8 cellular contexts compared by ENCODE assay signal in genomic region chr10:89301231-89301630, GRCh38. TPM values are rescaled to one million over a fixed set of nuclear protein-coding genes. Genes with fewer than 3 reads are reported as not detected.
DNase-seq lines count a peak whose midpoint lies in the region; FAIRE-seq and TF ChIP-seq lines count a peak whose summit lies in the region.

No MANE protein-coding gene starts in this region.

- no peak overlapping the region for H3K27ac Mint-ChIP-seq in activated CD4-positive, alpha-beta T cell treated with anti-CD3 and anti-CD28 coated beads, Interleukin-2, amount 10 ng/mL, durations not matched to agents 24 days and 14 days
- H3K27ac Mint-ChIP-seq in astrocyte (ENCODE audit: unreplicated experiment) = peak overlapping the region; percentile 88

- H2AFZ ChIP-seq in astrocyte (ENCODE audit: low read depth, low read length) = peak overlapping the region; percentile 78

- no peak for TF ChIP-seq CTCF in astrocyte (IDR thresholded peaks at IDR 0.05; ENCODE audit: insufficient read depth, low read depth, low read length)
- TF ChIP-seq CTCF in kidney (IDR thresholded peaks at IDR 0.05; ENCODE audit: borderline replicate concordance, extremely low read depth, insufficient read depth) = no peak

- peak overlapping the region; percentile 85 for H3K4me3 Mint-ChIP-seq in activated CD4-positive, alpha-beta T cell treated with anti-CD3 and anti-CD28 coated beads, Interleukin-2, amount 10 ng/mL, durations not matched to agents 24 days and 14 days
- peak overlapping the region; percentile 82 for H3K4me3 Mint-ChIP-seq in astrocyte (ENCODE audit: unreplicated experiment)

- H3K27me3 ChIP-seq in astrocyte (ENCODE audit: insufficient read depth, low read length) = no peaks in the 10 kb centered on the region

- peak overlapping the region; percentile 64 for H3K27ac ChIP-seq in astrocyte (ENCODE audit: low read depth, low read length)
- peak overlapping the region; percentile 89 to 94 for H3K27ac ChIP-seq in kidney (ENCODE audit: low read depth in 2 of 2, low read length in 2 of 2)

- FAIRE-seq in astrocyte (lab: Jason Lieb, UNC) (peak; percentile 59), kidney (lab: Jason Lieb, UNC) (no peak)

- peak overlapping the region; percentile 57 for H3K4me3 ChIP-seq in astrocyte (ENCODE audit: insufficient read depth, low read depth, low read length)
- peak overlapping the region; percentile 68 to 89 for H3K4me3 ChIP-seq in kidney (ENCODE audit: low read length in 2 of 2)

- no peaks in the 10 kb centered on the region for H3K9me3 ChIP-seq in astrocyte (ENCODE audit: insufficient read depth, low read depth, low read length)
- no peaks in the 10 kb centered on the region for H3K9me3 ChIP-seq in kidney (ENCODE audit: control insufficient read depth in 1 of 2, low read length in 2 of 2)

- no peaks in the 10 kb centered on the region for H3K36me3 ChIP-seq in astrocyte (ENCODE audit: insufficient read depth, low read length)
- H3K36me3 ChIP-seq in kidney (ENCODE audit: control insufficient read depth in 1 of 2, insufficient read depth in 2 of 2, low read length in 2 of 2) = peaks cover 1 to 4% of the 10 kb centered on the region in 2 donors

- H3K27me3 Mint-ChIP-seq in activated CD4-positive, alpha-beta T cell treated with anti-CD3 and anti-CD28 coated beads, Interleukin-2, amount 10 ng/mL, durations not matched to agents 24 days and 14 days = peaks cover 14% of the 10 kb centered on the region
- no peaks in the 10 kb centered on the region for H3K27me3 Mint-ChIP-seq in astrocyte (ENCODE audit: low read depth, unreplicated experiment)

- H3K36me3 Mint-ChIP-seq in activated CD4-positive, alpha-beta T cell treated with anti-CD3 and anti-CD28 coated beads, Interleukin-2, amount 10 ng/mL, durations not matched to agents 24 days and 14 days (ENCODE audit: low read depth) = peaks cover 11% of the 10 kb centered on the region
- H3K36me3 Mint-ChIP-seq in astrocyte (ENCODE audit: low read depth, unreplicated experiment) = peaks cover 7% of the 10 kb centered on the region

- peak overlapping the region; percentile 77 for H3K9ac ChIP-seq in astrocyte (ENCODE audit: low read length)
- peak overlapping the region; percentile 17 to 97 for H3K9ac ChIP-seq in kidney (ENCODE audit: low read length in 2 of 2)

- peaks cover 37% of the 10 kb centered on the region for H3K4me1 Mint-ChIP-seq in activated CD4-positive, alpha-beta T cell treated with anti-CD3 and anti-CD28 coated beads, Interleukin-2, amount 10 ng/mL, durations not matched to agents 24 days and 14 days
- peaks cover 27% of the 10 kb centered on the region for H3K4me1 Mint-ChIP-seq in astrocyte (ENCODE audit: low read depth, unreplicated experiment)

- H3K4me1 ChIP-seq in astrocyte (ENCODE audit: insufficient read depth, low read length) (peaks cover 8% of the 10 kb centered on the region), kidney (ENCODE audit: control insufficient read depth in 1 of 2, insufficient read depth in 1 of 2, low read depth in 1 of 2, low read length in 2 of 2) (peaks cover 14 to 18% of the 10 kb centered on the region in 2 donors)

- H3K79me2 ChIP-seq in astrocyte (ENCODE audit: insufficient read depth, low read length) = no peaks in the 10 kb centered on the region

- no peak for DNase-seq in activated CD4-positive, alpha-beta T cell treated with anti-CD3 and anti-CD28 coated beads, Interleukin-2, amount 10 ng/mL, durations not matched to agents 24 days and 14 days
- DNase-seq in activated CD4-positive, alpha-beta T cell treated with anti-CD3 and anti-CD28 coated beads for 48 hours = no peak
- DNase-seq in LHCN-M2 (ENCODE audit: low read depth) = peak; percentile 61
- DNase-seq in astrocyte (ENCODE audit: low read depth) = peak; percentile 30
- DNase-seq in kidney = no peak
- peak; percentile 87 for DNase-seq in superior temporal gyrus (ENCODE audit: extremely low spot score)
- no peak for DNase-seq in NCI-H748 treated with DMSO at 0.1 percent for 48 hours (lab: John Stamatoyannopoulos, UW)
- no peak for DNase-seq in NCI-H2081 treated with DMSO at 0.1 percent for 48 hours (lab: John Stamatoyannopoulos, UW)

- intact Hi-C loops in activated CD4-positive, alpha-beta T cell treated with anti-CD3 and anti-CD28 coated beads, Interleukin-2, amount 10 ng/mL, durations not matched to agents 24 days and 14 days (cut with micrococcal nuclease) = loop anchor here (1.0 kb wide), 1 partner anchor 31 kb away; no protein-coding TSS in a partner anchor
- intact Hi-C loops in kidney (cut with DNase I) = no loop called here

- H3K9me3 Mint-ChIP-seq in activated CD4-positive, alpha-beta T cell treated with anti-CD3 and anti-CD28 coated beads, Interleukin-2, amount 10 ng/mL, durations not matched to agents 24 days and 14 days = peaks cover 10% of the 10 kb centered on the region
- H3K9me3 Mint-ChIP-seq in astrocyte (ENCODE audit: unreplicated experiment) = peaks cover 10% of the 10 kb centered on the region

- H4K20me1 ChIP-seq in astrocyte (ENCODE audit: insufficient read depth, low read length) = no peaks in the 10 kb centered on the region

- H3K4me2 ChIP-seq in astrocyte (ENCODE audit: low read length) = peak overlapping the region; percentile 83

RNA-seq across cellular contexts. Expression of gene IFIT2, which starts 0.6 kb away (rescaled TPM):
- 0.40 and 0.54 TPM in 2 replicates for total RNA-seq in activated CD4-positive, alpha-beta T cell treated with anti-CD3 and anti-CD28 coated beads, Interleukin-2, amount 10 ng/mL, durations not matched to agents 24 days and 14 days
- total RNA-seq in LHCN-M2 (2014; rRNA removed) = 3.9 and 9.0 TPM in 2 replicates
- 1.6 TPM for polyA plus RNA-seq in LHCN-M2 (2012)
- total RNA-seq in astrocyte = 36.0 and 42.0 TPM in 2 replicates
- total RNA-seq in kidney = 12.2 TPM
- polyA plus RNA-seq in kidney (ENCODE audit: insufficient read depth, low read depth, low replicate concordance) = 6.9 TPM

RNA-seq across cellular contexts. Expression of gene IFIT3, which starts 26.6 kb away (rescaled TPM):
- 0.83 and 1.0 TPM in 2 replicates for total RNA-seq in activated CD4-positive, alpha-beta T cell treated with anti-CD3 and anti-CD28 coated beads, Interleukin-2, amount 10 ng/mL, durations not matched to agents 24 days and 14 days
- total RNA-seq in LHCN-M2 (2014; rRNA removed) (15.6 and 32.0 TPM in 2 replicates), astrocyte (171 and 193 TPM in 2 replicates), kidney (20.1 TPM)
- polyA plus RNA-seq in LHCN-M2 (2012) = 7.3 TPM
- 14.7 TPM for polyA plus RNA-seq in kidney (ENCODE audit: insufficient read depth, low read depth, low replicate concordance)

RNA-seq across cellular contexts. Expression of gene LIPA, which starts 49.7 kb away (rescaled TPM):
- 7.6 and 9.1 TPM in 2 replicates for total RNA-seq in activated CD4-positive, alpha-beta T cell treated with anti-CD3 and anti-CD28 coated beads, Interleukin-2, amount 10 ng/mL, durations not matched to agents 24 days and 14 days
- total RNA-seq in LHCN-M2 (2014; rRNA removed) (53.5 and 55.6 TPM in 2 replicates), astrocyte (70.1 and 70.2 TPM in 2 replicates), kidney (84.5 TPM)
- polyA plus RNA-seq in LHCN-M2 (2012) = 30.3 TPM
- 43.8 TPM for polyA plus RNA-seq in kidney (ENCODE audit: insufficient read depth, low read depth, low replicate concordance)

Comparison
In these comparisons a context has a peak if more than half of its experiments do, and no peak if none do; other contexts are left out.
1. DNase-seq: peak in LHCN-M2 (single experiment), astrocyte (single experiment) and superior temporal gyrus (single experiment); none in activated CD4-positive, alpha-beta T cell treated with anti-CD3 and anti-CD28 coated beads, Interleukin-2, amount 10 ng/mL, durations not matched to agents 24 days and 14 days (single experiment), activated CD4-positive, alpha-beta T cell treated with anti-CD3 and anti-CD28 coated beads for 48 hours (single experiment), kidney (single experiment), NCI-H748 treated with DMSO at 0.1 percent for 48 hours (single experiment) and NCI-H2081 treated with DMSO at 0.1 percent for 48 hours (single experiment).